In the genomic region with DNA sequence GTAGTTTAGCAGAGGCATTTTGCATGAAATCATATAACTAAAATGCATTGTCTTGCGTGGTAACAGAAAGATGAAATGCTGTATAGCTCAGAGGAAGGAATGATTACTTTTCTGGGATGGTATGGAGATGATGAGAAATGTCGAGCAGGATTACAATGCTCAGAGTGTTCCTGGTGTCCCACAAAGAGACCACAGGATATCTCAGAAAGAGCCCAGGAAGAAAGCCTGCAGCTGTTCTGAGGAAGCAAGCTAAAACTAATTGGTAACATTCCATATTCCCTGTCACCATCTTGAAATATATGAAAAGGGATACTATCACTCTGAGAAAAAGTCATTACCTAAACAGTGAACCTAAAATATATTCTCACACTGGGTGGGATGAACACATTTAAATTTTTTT, we compare ENCODE assay signal across 5 cellular contexts.
"Had no signal": no experiment of that assay in that cellular context is flagged by ENCODE, and none has a peak within 500 bp of the region (broad histone marks: within the 10 kb centered on the region; RNA-seq: fewer than 3 reads in every experiment).

No MANE protein-coding gene starts in this region.

- H3K4me3 ChIP-seq: GM23338, K562 had no signal

- H2AFZ ChIP-seq: GM23338 had no signal

- H3K4me2 ChIP-seq: GM23338 had no signal

- DNase-seq: H9, HCEC 1CT, IMR-90 had no signal

- ATAC-seq: GM23338, K562 had no signal
